Comparison of ENCODE assay signal across 12 cellular contexts in genomic region chr6:11766589-11767450, GRCh38. TPM values are rescaled to one million over a fixed set of nuclear protein-coding genes. Genes with fewer than 3 reads are reported as not detected.
DNase-seq lines count a peak whose midpoint lies in the region; ATAC-seq and TF ChIP-seq lines count a peak whose summit lies in the region.
"Had no signal": no experiment of that assay in that cellular context is flagged by ENCODE, and none has a peak within 500 bp of the region (broad histone marks: within the 10 kb centered on the region; RNA-seq: fewer than 3 reads in every experiment).

No MANE protein-coding gene starts in this region.

- no peak for TF ChIP-seq POLR2A in vagina (IDR thresholded peaks at IDR 0.05)

- ATAC-seq in HG03342 (IDR thresholded peaks at IDR 0.05; ENCODE audit: unreplicated experiment) (no peak), HG02884 (IDR thresholded peaks at IDR 0.05; ENCODE audit: unreplicated experiment) (no peak)
- ATAC-seq: WTC11 had no signal

- DNase-seq in right atrium auricular region (ENCODE audit: low spot score): no peak
- DNase-seq in cardiac septum (ENCODE audit: low spot score): no peak
- peak; percentile 96 for DNase-seq in astrocyte of the spinal cord (ENCODE audit: low read depth, low spot score)
- DNase-seq in kidney glomerular epithelial cell (lab: John Stamatoyannopoulos, UW): peak; percentile 99
- peak in 1 of 2 donors; percentile 64 for DNase-seq in vagina (ENCODE audit: extremely low spot score in 2 of 2)
- DNase-seq in NK-92 (lab: John Stamatoyannopoulos, UW; ENCODE audit: unreplicated experiment): no peak
- DNase-seq: central memory CD4-positive, alpha-beta T cell; NCI-H2227 treated with DMSO at 0.1 percent for 48 hours had no signal

- in situ Hi-C loops in astrocyte of the spinal cord (cut with HindIII; ENCODE audit: low sequenced_read_pairs): no loop called here

- H3K4me1 ChIP-seq in right atrium auricular region: peaks cover 0 to 29% of the 10 kb centered on the region in 2 donors
- peaks cover 51% of the 10 kb centered on the region for H3K4me1 ChIP-seq in vagina

- H3K4me3 ChIP-seq in right atrium auricular region (no peak overlapping the region), astrocyte of the spinal cord (ENCODE audit: low read depth, low read length) (no peak overlapping the region), vagina (no peak overlapping the region)
- H3K4me3 ChIP-seq: BLaER1 had no signal

- H3K36me3 ChIP-seq in right atrium auricular region: no peaks in the 10 kb centered on the region
- no peaks in the 10 kb centered on the region for H3K36me3 ChIP-seq in vagina
- H3K36me3 ChIP-seq: BLaER1 had no signal

- H3K27me3 ChIP-seq in right atrium auricular region: no peaks in the 10 kb centered on the region
- H3K27me3 ChIP-seq in vagina: no peaks in the 10 kb centered on the region
- H3K27me3 ChIP-seq: BLaER1 had no signal

- H3K9me3 ChIP-seq in right atrium auricular region (no peaks in the 10 kb centered on the region), vagina (no peaks in the 10 kb centered on the region)
- H3K9me3 ChIP-seq: BLaER1 had no signal

- no peak for TF ChIP-seq CTCF in right atrium auricular region (IDR thresholded peaks at IDR 0.05)
- no peak for TF ChIP-seq CTCF in astrocyte of the spinal cord (IDR thresholded peaks at IDR 0.05; ENCODE audit: low read depth, low read length)
- TF ChIP-seq CTCF in vagina (IDR thresholded peaks at IDR 0.05): no peak

- intact Hi-C loops in cardiac septum (cut with DNase I): no loop called here
- intact Hi-C loops in vagina (cut with DNase I): loop anchor here (1.0 kb wide), 1 partner anchor 19 kb away; no protein-coding TSS in a partner anchor

- H3K27ac ChIP-seq in right atrium auricular region: peak overlapping the region; percentile 29 to 59
- peak overlapping the region; percentile 46 for H3K27ac ChIP-seq in vagina
- H3K27ac ChIP-seq: BLaER1 had no signal

RNA-seq across cellular contexts. Expression of gene ADTRP, which starts 11.8 kb away (rescaled TPM):
- total RNA-seq in right atrium auricular region (not detected), cardiac septum (not detected), vagina (not detected)

Comparison
In these comparisons a context has a peak if more than half of its experiments do, and no peak if none do; other contexts are left out.
1. DNase-seq: peak in astrocyte of the spinal cord (single experiment) and kidney glomerular epithelial cell (single experiment); none in right atrium auricular region (single experiment), cardiac septum (single experiment) and NK-92 (single experiment).